31 cellular contexts compared by ENCODE assay signal in genomic region chr19:10037367-10037766, GRCh38. TPM values are rescaled to one million over a fixed set of nuclear protein-coding genes. Genes with fewer than 3 reads are reported as not detected.
"Had no signal": no experiment of that assay in that cellular context is flagged by ENCODE, and none has a peak within 500 bp of the region (broad histone marks: within the 10 kb centered on the region; RNA-seq: fewer than 3 reads in every experiment).

No MANE protein-coding gene starts in this region.

- H3K79me2 ChIP-seq: hepatocyte had no signal

- H3K9me3 Mint-ChIP-seq: memory B cell; natural killer cell treated with Interleukin-12 subunit alpha and Interleukin-12 subunit beta and Interleukin-15 and Interleukin-18, amount 100 ng/mL, for 72 hours; stimulated activated effector memory CD8-positive, alpha-beta T cell treated with anti-CD3 and anti-CD28 coated beads, Interleukin-12 subunit alpha, Interleukin-12 subunit beta, amount 100 ng/mL, for 72 hours; type B pancreatic cell had no signal

- H3K27ac Mint-ChIP-seq: memory B cell; naive B cell; natural killer cell treated with Interleukin-12 subunit alpha and Interleukin-12 subunit beta and Interleukin-15 and Interleukin-18, amount 100 ng/mL, for 72 hours; stimulated activated effector memory CD8-positive, alpha-beta T cell treated with anti-CD3 and anti-CD28 coated beads, Interleukin-12 subunit alpha, Interleukin-12 subunit beta, amount 100 ng/mL, for 72 hours; stimulated activated naive CD8-positive, alpha-beta T cell treated with anti-CD3 and anti-CD28 coated beads, Interleukin-15, amount 100 ng/mL, for 72 hours; type B pancreatic cell had no signal

- H3K36me3 ChIP-seq: heart right ventricle, left lung, pancreas, prostate gland, sigmoid colon, spleen, tibial nerve, uterus had no signal

- H3K27ac ChIP-seq: heart right ventricle, left lung, prostate gland, sigmoid colon, spleen, uterus had no signal

- H3K4me3 Mint-ChIP-seq: memory B cell; naive B cell; natural killer cell treated with Interleukin-12 subunit alpha and Interleukin-12 subunit beta and Interleukin-15 and Interleukin-18, amount 100 ng/mL, for 72 hours; stimulated activated effector memory CD8-positive, alpha-beta T cell treated with anti-CD3 and anti-CD28 coated beads, Interleukin-12 subunit alpha, Interleukin-12 subunit beta, amount 100 ng/mL, for 72 hours; stimulated activated naive CD8-positive, alpha-beta T cell treated with anti-CD3 and anti-CD28 coated beads, Interleukin-15, amount 100 ng/mL, for 72 hours; type B pancreatic cell had no signal

- FAIRE-seq: pancreas, small intestine had no signal

- H2AFZ ChIP-seq: hepatocyte had no signal

- ATAC-seq: heart right ventricle; left lung; natural killer cell treated with Interleukin-12 subunit alpha and Interleukin-12 subunit beta and Interleukin-15 and Interleukin-18, amount 100 ng/mL, for 72 hours; right cardiac atrium; stimulated activated effector memory CD8-positive, alpha-beta T cell treated with anti-CD3 and anti-CD28 coated beads, Interleukin-12 subunit alpha, Interleukin-12 subunit beta, amount 100 ng/mL, for 72 hours; stimulated activated naive CD8-positive, alpha-beta T cell treated with anti-CD3 and anti-CD28 coated beads, Interleukin-15, amount 100 ng/mL, for 72 hours had no signal

- H3K9me3 ChIP-seq: pancreas, prostate gland had no signal

- H3K27me3 ChIP-seq: pancreas, uterus had no signal

- H3K4me3 ChIP-seq: heart right ventricle, hepatocyte, left lung, lung, pancreas, prostate gland, sigmoid colon, spleen, tibial nerve, uterus had no signal

- H3K4me2 ChIP-seq: hepatocyte had no signal

- DNase-seq: heart right ventricle; islet precursor cell; left lung; midbrain; naive B cell; retina; right cardiac atrium; sigmoid colon; small intestine; spleen; stimulated activated CD4-positive, alpha-beta T cell treated with anti-CD3 and anti-CD28 coated beads, Interleukin-4, amount 100 ng/mL, for 24 hours; stimulated activated naive CD4-positive, alpha-beta T cell treated with Interleukin-2 at 50 U/mL for 16 hours; stimulated activated naive CD8-positive, alpha-beta T cell treated with anti-CD3 and anti-CD28 coated beads, Interleukin-15, amount 100 ng/mL, for 72 hours; substantia nigra; uterus had no signal

- H3K4me1 ChIP-seq: heart right ventricle, left lung, prostate gland, sigmoid colon, spleen, uterus had no signal

- H3K4me1 Mint-ChIP-seq: memory B cell; naive B cell; stimulated activated effector memory CD8-positive, alpha-beta T cell treated with anti-CD3 and anti-CD28 coated beads, Interleukin-12 subunit alpha, Interleukin-12 subunit beta, amount 100 ng/mL, for 72 hours; stimulated activated naive CD8-positive, alpha-beta T cell treated with anti-CD3 and anti-CD28 coated beads, Interleukin-15, amount 100 ng/mL, for 72 hours had no signal

- H3K36me3 Mint-ChIP-seq: memory B cell; natural killer cell treated with Interleukin-12 subunit alpha and Interleukin-12 subunit beta and Interleukin-15 and Interleukin-18, amount 100 ng/mL, for 72 hours; stimulated activated effector memory CD8-positive, alpha-beta T cell treated with anti-CD3 and anti-CD28 coated beads, Interleukin-12 subunit alpha, Interleukin-12 subunit beta, amount 100 ng/mL, for 72 hours; type B pancreatic cell had no signal

RNA-seq across cellular contexts. Expression of gene RDH8, which starts 24.1 kb away (rescaled TPM):
- total RNA-seq: heart right ventricle; hepatocyte; kidney epithelial cell; left lung; lower leg skin; lung; mesenteric fat pad; natural killer cell treated with Interleukin-12 subunit alpha and Interleukin-12 subunit beta and Interleukin-15 and Interleukin-18, amount 100 ng/mL, for 72 hours; osteoblast; pancreas; prostate gland; right cardiac atrium; sigmoid colon; spleen; temporal lobe; tibial nerve; ureter; uterus had no signal
- polyA plus RNA-seq: heart right ventricle, hepatocyte, lung, neural cell, pancreas, right cardiac atrium, sigmoid colon, small intestine, spleen had no signal

RNA-seq across cellular contexts. Expression of gene COL5A3, which starts 27.1 kb away (rescaled TPM):
- total RNA-seq: natural killer cell treated with Interleukin-12 subunit alpha and Interleukin-12 subunit beta and Interleukin-15 and Interleukin-18, amount 100 ng/mL, for 72 hours had no signal
